Comparison of ENCODE assay signal across 20 cellular contexts in the genomic region with DNA sequence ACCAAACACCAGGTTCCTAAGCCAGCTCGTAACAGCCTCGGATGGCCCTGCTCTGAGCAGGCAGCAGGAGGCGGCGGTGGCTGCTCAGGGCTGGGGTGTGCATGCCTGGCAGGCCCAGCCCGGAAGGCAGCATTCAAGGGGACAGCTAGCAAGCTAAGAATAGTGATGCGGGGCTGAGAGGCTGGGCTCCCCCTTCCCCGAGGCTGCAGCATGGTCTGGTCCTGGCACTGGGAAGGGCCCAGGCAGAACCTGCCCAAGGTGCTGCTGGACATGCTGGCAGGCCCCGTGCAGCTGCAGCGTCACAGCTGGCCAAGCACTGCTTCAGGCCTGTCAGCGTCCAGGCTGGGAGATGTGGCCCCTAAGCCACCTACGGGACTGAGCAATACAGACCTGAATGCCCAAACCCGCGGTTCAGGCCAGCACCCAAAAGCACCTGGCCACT. TPM values are rescaled to one million over a fixed set of nuclear protein-coding genes. Genes with fewer than 3 reads are reported as not detected.
DNase-seq lines count a peak whose midpoint lies in the region; ATAC-seq and TF ChIP-seq lines count a peak whose summit lies in the region.
"Had no signal": no experiment of that assay in that cellular context is flagged by ENCODE, and none has a peak within 500 bp of the region (broad histone marks: within the 10 kb centered on the region; RNA-seq: fewer than 3 reads in every experiment).

No MANE protein-coding gene starts in this region.

- DNase-seq in 8988T (peak; percentile 88), COR-L47 (lab: John Stamatoyannopoulos, UW) (peak; percentile 12), RWPE1 (ENCODE audit: low spot score) (no peak), right cardiac atrium (peak in 2 of 3 donors; percentile 70 to 78), DMS114 treated with DMSO at 0.1 percent for 48 hours (lab: John Stamatoyannopoulos, UW; ENCODE audit: unreplicated experiment) (no peak), CD14-positive monocyte (ENCODE audit: low spot score) (no peak), GM10266 (ENCODE audit: extremely low spot score) (no peak), GOT3 (lab: John Stamatoyannopoulos, UW) (no peak)
- DNase-seq: activated CD4-positive, alpha-beta T cell treated with anti-CD3 and anti-CD28 coated beads, Interleukin-2, amount 10 ng/mL, durations not matched to agents 24 days and 14 days; activated naive CD8-positive, alpha-beta T cell treated with anti-CD3 and anti-CD28 coated beads, Interleukin-2, amount 50 U/mL, for 24 hours; activated T-cell treated with anti-CD3 and anti-CD28 coated beads, Interleukin-2, amount 50 U/mL, for 24 hours; HFFc6; immature natural killer cell; Kasumi-1; NCI-H1694 treated with DMSO at 0.1 percent for 48 hours; RPMI8226; stimulated activated CD4-positive, alpha-beta T cell treated with anti-CD3 and anti-CD28 coated beads, Interleukin-4, amount 100 ng/mL, for 4 hours; T-helper 2 cell had no signal

- POLR2A ChIA-PET in RWPE1 (lab: Yijun Ruan, JAX; ENCODE audit: low non-redundant PET), result no interaction called here

- 56% methylated on average over 13 of the region's 13 CpGs for WGBS in right cardiac atrium

- H3K36me3 Mint-ChIP-seq in CD14-positive monocyte, result peaks cover 13 to 28% of the 10 kb centered on the region in 2 donors
- H3K36me3 Mint-ChIP-seq: immature natural killer cell had no signal

- H3K4me1 Mint-ChIP-seq in CD14-positive monocyte, result peaks cover 4% of the 10 kb centered on the region
- H3K4me1 Mint-ChIP-seq: activated CD4-positive, alpha-beta T cell treated with anti-CD3 and anti-CD28 coated beads, Interleukin-2, amount 10 ng/mL, durations not matched to agents 24 days and 14 days; central memory CD8-positive, alpha-beta T cell; immature natural killer cell had no signal

- H3K27ac Mint-ChIP-seq in CD14-positive monocyte, result no peak overlapping the region
- H3K27ac Mint-ChIP-seq: activated CD4-positive, alpha-beta T cell treated with anti-CD3 and anti-CD28 coated beads, Interleukin-2, amount 10 ng/mL, durations not matched to agents 24 days and 14 days; activated naive CD8-positive, alpha-beta T cell treated with anti-CD3 and anti-CD28 coated beads, Interleukin-2, amount 50 U/mL, for 24 hours; activated T-cell treated with anti-CD3 and anti-CD28 coated beads, Interleukin-2, amount 50 U/mL, for 24 hours; HFFc6; immature natural killer cell had no signal

- H3K4me3 ChIP-seq in right cardiac atrium (ENCODE audit: low read length), result no peak overlapping the region
- H3K4me3 ChIP-seq: tibial nerve had no signal

- CTCF ChIA-PET in RWPE1 (lab: Yijun Ruan, JAX), result interaction anchor here (0.9 to 1.8 kb wide), 3 partner anchors 17 to 283 kb away, joined by 3 to 6 read pairs (median 4); no protein-coding TSS in a partner anchor

- TF ChIP-seq CTCF in RWPE1 (conservative IDR thresholded peaks at IDR 0.05; ENCODE audit: low read depth) (no peak), CD14-positive monocyte (IDR thresholded peaks at IDR 0.05) (no peak), GM10266 (IDR thresholded peaks at IDR 0.05; ENCODE audit: control insufficient read depth, insufficient read depth, low read depth, missing control alignments) (no peak)

- H3K27me3 Mint-ChIP-seq in CD14-positive monocyte (ENCODE audit: low read depth in 3 of 3), result peaks cover 9 to 33% (median 14%) of the 10 kb centered on the region in 3 donors
- H3K27me3 Mint-ChIP-seq: activated CD4-positive, alpha-beta T cell treated with anti-CD3 and anti-CD28 coated beads, Interleukin-2, amount 10 ng/mL, durations not matched to agents 24 days and 14 days; activated naive CD8-positive, alpha-beta T cell treated with anti-CD3 and anti-CD28 coated beads, Interleukin-2, amount 50 U/mL, for 24 hours; activated T-cell treated with anti-CD3 and anti-CD28 coated beads, Interleukin-2, amount 50 U/mL, for 24 hours; central memory CD8-positive, alpha-beta T cell had no signal

- intact Hi-C loops in right cardiac atrium (cut with DNase I) (loop anchor here in 3 of 4 donors (5.0 to 10.0 kb wide), 6 partner anchors 75 to 327 kb away; a partner anchor contains a TSS), CD14-positive monocyte (cut with micrococcal nuclease) (no loop called here)

- H3K27me3 ChIP-seq in right cardiac atrium (ENCODE audit: control insufficient read depth, insufficient read depth), result no peaks in the 10 kb centered on the region

- H3K27ac ChIP-seq in RWPE1 (peak overlapping the region; percentile 27), right cardiac atrium (ENCODE audit: low read length) (no peak overlapping the region)
- H3K27ac ChIP-seq: tibial nerve had no signal

- peak; percentile 12 to 15 for ATAC-seq in right cardiac atrium
- ATAC-seq: activated naive CD8-positive, alpha-beta T cell treated with anti-CD3 and anti-CD28 coated beads, Interleukin-2, amount 50 U/mL, for 24 hours had no signal

- peaks cover 7% of the 10 kb centered on the region for H3K4me1 ChIP-seq in right cardiac atrium (ENCODE audit: control insufficient read depth, insufficient read depth, low read length)

- H3K9me3 ChIP-seq in right cardiac atrium (ENCODE audit: control insufficient read depth, low read length), result no peaks in the 10 kb centered on the region
- H3K9me3 ChIP-seq: tibial nerve had no signal

- H3K4me3 Mint-ChIP-seq in CD14-positive monocyte, result no peak overlapping the region
- H3K4me3 Mint-ChIP-seq: activated CD4-positive, alpha-beta T cell treated with anti-CD3 and anti-CD28 coated beads, Interleukin-2, amount 10 ng/mL, durations not matched to agents 24 days and 14 days; activated naive CD8-positive, alpha-beta T cell treated with anti-CD3 and anti-CD28 coated beads, Interleukin-2, amount 50 U/mL, for 24 hours; activated T-cell treated with anti-CD3 and anti-CD28 coated beads, Interleukin-2, amount 50 U/mL, for 24 hours; central memory CD8-positive, alpha-beta T cell; HFFc6; immature natural killer cell had no signal

- no peaks in the 10 kb centered on the region for H3K9me3 Mint-ChIP-seq in CD14-positive monocyte
- H3K9me3 Mint-ChIP-seq: activated CD4-positive, alpha-beta T cell treated with anti-CD3 and anti-CD28 coated beads, Interleukin-2, amount 10 ng/mL, durations not matched to agents 24 days and 14 days; activated naive CD8-positive, alpha-beta T cell treated with anti-CD3 and anti-CD28 coated beads, Interleukin-2, amount 50 U/mL, for 24 hours; activated T-cell treated with anti-CD3 and anti-CD28 coated beads, Interleukin-2, amount 50 U/mL, for 24 hours; central memory CD8-positive, alpha-beta T cell; HFFc6; immature natural killer cell had no signal

RNA-seq across cellular contexts. Expression of a gene that starts 26.4 kb away (rescaled TPM):
- 10 to 100 TPM; 23.9 to 35.5 (median 32.0) TPM for total RNA-seq in right cardiac atrium
- polyA plus RNA-seq in right cardiac atrium (31.4 TPM), CD14-positive monocyte (10 to 100 TPM; 23.9 to 37.4 TPM)

RNA-seq across cellular contexts. Expression of a gene that starts 38.9 kb away (rescaled TPM):
- 10 to 100 TPM; 16.5 to 21.3 (median 17.4) TPM for total RNA-seq in right cardiac atrium
- 17.8 TPM for polyA plus RNA-seq in right cardiac atrium
- not detected for polyA plus RNA-seq in CD14-positive monocyte

RNA-seq across cellular contexts. Expression of a gene that starts 40.9 kb away (rescaled TPM):
- 10 to 100 TPM; 28.1 to 40.5 (median 35.8) TPM for total RNA-seq in right cardiac atrium
- 42.2 TPM for polyA plus RNA-seq in right cardiac atrium
- 1 to 10 TPM; 1.3 to 6.3 TPM for polyA plus RNA-seq in CD14-positive monocyte

Comparison
In these comparisons a context has a peak if more than half of its experiments do, and no peak if none do; other contexts are left out.
1. DNase-seq: peak in 8988T (single experiment), COR-L47 (single experiment) and right cardiac atrium (2 of 3); none in RWPE1 (single experiment), DMS114 treated with DMSO at 0.1 percent for 48 hours (single experiment), CD14-positive monocyte (single experiment), GM10266 (single experiment) and GOT3 (single experiment).
2. RNA of a gene that starts 38.9 kb away (polyA plus RNA-seq): 17.8 TPM in right cardiac atrium (single experiment); not detected in CD14-positive monocyte; every median in the first group is over 10 times any median in the second.
3. intact Hi-C loops: an anchor here in right cardiac atrium (5.0 to 10.0 kb wide); none called in CD14-positive monocyte.